7 cellular contexts compared by ENCODE assay signal in the genomic region with DNA sequence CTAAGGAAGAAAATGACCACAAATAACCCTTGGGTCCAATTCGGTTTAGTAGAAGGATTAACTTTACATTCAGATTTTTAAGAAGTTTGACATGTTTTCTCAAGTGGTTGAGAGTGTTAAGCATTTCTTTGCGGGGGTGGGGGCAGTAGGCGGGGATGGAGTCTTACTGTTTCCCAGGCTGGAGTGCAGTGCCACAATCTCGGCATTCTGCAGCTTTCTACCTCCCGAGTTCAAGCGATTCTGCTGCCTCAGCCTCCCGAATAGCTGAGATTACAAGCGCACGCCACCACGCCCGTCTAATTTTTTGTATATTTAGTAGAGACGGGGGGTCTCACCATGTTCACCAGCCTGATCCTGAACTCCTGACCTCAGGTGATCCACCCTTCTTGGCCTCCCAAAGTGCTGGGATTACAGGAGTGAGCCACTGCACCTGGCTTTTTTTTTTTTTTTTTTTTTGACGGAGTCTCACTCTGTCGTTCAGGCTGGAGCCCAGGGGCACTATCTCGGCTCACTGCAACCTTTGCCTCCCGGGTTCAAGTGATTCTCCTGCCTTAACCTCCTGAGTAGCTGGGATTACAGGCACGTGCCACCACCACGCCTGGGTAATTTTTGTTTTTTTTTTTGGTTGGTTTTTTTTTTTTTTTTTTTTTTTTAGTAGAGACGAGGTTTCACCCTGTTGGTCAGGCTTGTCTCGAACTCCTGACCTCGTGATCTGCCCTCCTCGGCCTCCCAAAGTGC. TPM values are rescaled to one million over a fixed set of nuclear protein-coding genes. Genes with fewer than 3 reads are reported as not detected.
DNase-seq lines count a peak whose midpoint lies in the region; ATAC-seq and TF ChIP-seq lines count a peak whose summit lies in the region.
"Not testable (repeated sequence)": the region's sequence is repeated elsewhere in the genome, so short reads cannot be mapped to it uniquely, and the experiment has no call there.

No MANE protein-coding gene starts in this region.

- H3K4me1 ChIP-seq in CD4-positive, alpha-beta memory T cell (ENCODE audit: insufficient read depth, low read length): peaks cover 94% of the 10 kb centered on the region
- H3K4me1 ChIP-seq in psoas muscle (peaks cover 82% of the 10 kb centered on the region), tibial artery (peaks cover 0 to 99% (median 72%) of the 10 kb centered on the region in 4 donors)

- not testable (repeated sequence) for ATAC-seq in natural killer cell treated with Interleukin-12 subunit alpha and Interleukin-12 subunit beta and Interleukin-15 and Interleukin-18, amount 100 ng/mL, for 72 hours; psoas muscle

- H3K27ac Mint-ChIP-seq in CD4-positive, alpha-beta memory T cell: peak overlapping the region in 4 of 7 donors; percentile 7 to 90 (median 48)
- peak overlapping the region in 3 of 6 donors; percentile 27 to 62 (median 42) for H3K27ac Mint-ChIP-seq in immature natural killer cell
- H3K27ac Mint-ChIP-seq in natural killer cell treated with Interleukin-12 subunit alpha and Interleukin-12 subunit beta and Interleukin-15 and Interleukin-18, amount 100 ng/mL, for 72 hours: peak overlapping the region in 1 of 2 donors; percentile 64

- H3K36me3 ChIP-seq in CD4-positive, alpha-beta memory T cell (ENCODE audit: insufficient read depth, low read length); psoas muscle (ENCODE audit: insufficient read depth in 1 of 2, low read depth in 1 of 2); tibial artery: not testable (repeated sequence)
- H3K36me3 ChIP-seq in SK-N-MC (ENCODE audit: insufficient read depth, low read length): peaks cover 34% of the 10 kb centered on the region; the same call in 1 of the 2 replicates

- not testable (repeated sequence) for H3K27ac ChIP-seq in CD4-positive, alpha-beta memory T cell (ENCODE audit: low read depth, low read length)
- H3K27ac ChIP-seq in SK-N-MC: 0 out of 2 replicates have a peak overlapping the region, but pooled peaks have one; percentile 0
- peak overlapping the region; percentile 12 for H3K27ac ChIP-seq in epithelial cell of prostate
- peak overlapping the region; percentile 51 for H3K27ac ChIP-seq in psoas muscle
- H3K27ac ChIP-seq in tibial artery: peak overlapping the region; percentile 23 to 34

- H3K9me3 ChIP-seq in CD4-positive, alpha-beta memory T cell (ENCODE audit: control insufficient read depth in 1 of 2, low read length in 2 of 2); SK-N-MC (ENCODE audit: low read depth, low read length); psoas muscle; tibial artery: not testable (repeated sequence)

- CTCF ChIA-PET in CD4-positive, alpha-beta memory T cell (lab: Charles Lee; ENCODE audit: partially characterized antibody): interaction anchor here (0.9 to 4.3 kb wide), 2 partner anchors 22 to 128 kb away, joined by 4 to 24 read pairs; a partner anchor contains a TSS

- intact Hi-C loops in CD4-positive, alpha-beta memory T cell (cut with micrococcal nuclease); psoas muscle (cut with DNase I); tibial artery (cut with DNase I; ENCODE audit: low total_unique reads): not testable (repeated sequence)

- POLR2A ChIA-PET in CD4-positive, alpha-beta memory T cell (lab: Charles Lee; ENCODE audit: partially characterized antibody): interaction anchor here (1.4 kb wide), 1 partner anchor 10 kb away, joined by 6 read pairs; no protein-coding TSS in a partner anchor

- not testable (repeated sequence) for DNase-seq in CD4-positive, alpha-beta memory T cell; SK-N-MC (ENCODE audit: low read depth, low spot score); epithelial cell of prostate (ENCODE audit: low read depth, low spot score); immature natural killer cell; natural killer cell treated with Interleukin-12 subunit alpha and Interleukin-12 subunit beta and Interleukin-15 and Interleukin-18, amount 100 ng/mL, for 72 hours (ENCODE audit: low spot score); psoas muscle; tibial artery

- TF ChIP-seq CTCF in psoas muscle (IDR thresholded peaks at IDR 0.05); tibial artery (IDR thresholded peaks at IDR 0.05): not testable (repeated sequence)

- H3K27me3 ChIP-seq in CD4-positive, alpha-beta memory T cell (ENCODE audit: insufficient read depth, low read length); psoas muscle (ENCODE audit: insufficient read depth in 3 of 3, low read length in 2 of 3); tibial artery: not testable (repeated sequence)

- H3K27me3 Mint-ChIP-seq in CD4-positive, alpha-beta memory T cell; immature natural killer cell (ENCODE audit: low read depth in 3 of 3); natural killer cell treated with Interleukin-12 subunit alpha and Interleukin-12 subunit beta and Interleukin-15 and Interleukin-18, amount 100 ng/mL, for 72 hours: not testable (repeated sequence)

- peak overlapping the region in 3 of 8 donors; percentile 29 to 71 (median 49) for H3K4me3 Mint-ChIP-seq in CD4-positive, alpha-beta memory T cell
- peak overlapping the region in 3 of 5 donors; percentile 53 to 57 (median 56) for H3K4me3 Mint-ChIP-seq in immature natural killer cell
- peak overlapping the region; percentile 38 for H3K4me3 Mint-ChIP-seq in natural killer cell treated with Interleukin-12 subunit alpha and Interleukin-12 subunit beta and Interleukin-15 and Interleukin-18, amount 100 ng/mL, for 72 hours

- not testable (repeated sequence) for H3K9ac ChIP-seq in SK-N-MC (ENCODE audit: insufficient read length)

- H3K4me1 Mint-ChIP-seq in CD4-positive, alpha-beta memory T cell: peaks cover 36 to 79% (median 56%) of the 10 kb centered on the region in 4 donors
- H3K4me1 Mint-ChIP-seq in immature natural killer cell: peaks cover 69 to 71% of the 10 kb centered on the region in 2 donors
- H3K4me1 Mint-ChIP-seq in natural killer cell treated with Interleukin-12 subunit alpha and Interleukin-12 subunit beta and Interleukin-15 and Interleukin-18, amount 100 ng/mL, for 72 hours (ENCODE audit: low read depth in 2 of 2): peaks cover 36 to 39% of the 10 kb centered on the region in 2 donors

- peaks cover 0 to 16% of the 10 kb centered on the region in 2 donors for H3K36me3 Mint-ChIP-seq in CD4-positive, alpha-beta memory T cell
- not testable (repeated sequence) for H3K36me3 Mint-ChIP-seq in immature natural killer cell; natural killer cell treated with Interleukin-12 subunit alpha and Interleukin-12 subunit beta and Interleukin-15 and Interleukin-18, amount 100 ng/mL, for 72 hours

- not testable (repeated sequence) for H3K9me3 Mint-ChIP-seq in CD4-positive, alpha-beta memory T cell; immature natural killer cell; natural killer cell treated with Interleukin-12 subunit alpha and Interleukin-12 subunit beta and Interleukin-15 and Interleukin-18, amount 100 ng/mL, for 72 hours

- WGBS in psoas muscle, 3 donors: 44 to 75% (median 53%) methylated on average over 21 to 22 of the region's 22 CpGs

- not testable (repeated sequence) for H3K4me3 ChIP-seq in CD4-positive, alpha-beta memory T cell (ENCODE audit: low read length in 2 of 2); SK-N-MC; psoas muscle; tibial artery

RNA-seq across cellular contexts. Expression of a gene that starts 12.4 kb away (rescaled TPM):
- total RNA-seq in CD4-positive, alpha-beta memory T cell: 100 to 1,000 TPM; 142 to 143 TPM
- 10 to 100 TPM; 54.1 to 56.4 TPM for polyA plus RNA-seq in CD4-positive, alpha-beta memory T cell
- polyA plus RNA-seq in immature natural killer cell (10 to 100 TPM; 45.9 to 53.5 (median 48.4) TPM), psoas muscle (100 to 1,000 TPM; 655 to 927 (median 670) TPM)
- total RNA-seq in natural killer cell treated with Interleukin-12 subunit alpha and Interleukin-12 subunit beta and Interleukin-15 and Interleukin-18, amount 100 ng/mL, for 72 hours: 100 to 1,000 TPM; 365 to 407 TPM
- total RNA-seq in psoas muscle: 100 to 1,000 TPM; 641 to 874 (median 838) TPM
